ENCODE assay signal across 1 cellular context in the genomic region with DNA sequence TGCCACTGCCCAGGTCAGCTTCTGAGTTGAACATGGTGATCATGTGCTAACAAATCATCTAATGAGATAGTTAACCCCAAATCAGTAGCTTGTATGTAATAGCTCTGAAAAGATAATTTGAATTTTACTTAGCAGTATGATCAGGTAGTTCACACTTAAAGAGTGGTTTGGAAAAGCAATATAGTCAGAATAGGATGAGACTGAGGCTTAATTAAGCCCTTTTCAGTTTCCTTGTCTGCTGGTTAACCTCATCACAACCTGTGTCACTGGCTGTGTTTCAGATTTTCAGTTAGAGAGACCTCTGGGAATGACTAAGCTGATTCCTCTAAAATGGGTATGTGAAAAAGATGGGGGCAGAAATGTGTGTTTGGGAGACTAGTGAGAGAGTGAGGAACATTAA.
TF ChIP-seq lines count a peak whose summit lies in the region.

No MANE protein-coding gene starts in this region.

TF ChIP-seq in GM12878, 131 proteins besides CTCF, POLR2A, EP300 and RAD21 (continued from another document and continues in another):
- TF ChIP-seq, protein P1, sequence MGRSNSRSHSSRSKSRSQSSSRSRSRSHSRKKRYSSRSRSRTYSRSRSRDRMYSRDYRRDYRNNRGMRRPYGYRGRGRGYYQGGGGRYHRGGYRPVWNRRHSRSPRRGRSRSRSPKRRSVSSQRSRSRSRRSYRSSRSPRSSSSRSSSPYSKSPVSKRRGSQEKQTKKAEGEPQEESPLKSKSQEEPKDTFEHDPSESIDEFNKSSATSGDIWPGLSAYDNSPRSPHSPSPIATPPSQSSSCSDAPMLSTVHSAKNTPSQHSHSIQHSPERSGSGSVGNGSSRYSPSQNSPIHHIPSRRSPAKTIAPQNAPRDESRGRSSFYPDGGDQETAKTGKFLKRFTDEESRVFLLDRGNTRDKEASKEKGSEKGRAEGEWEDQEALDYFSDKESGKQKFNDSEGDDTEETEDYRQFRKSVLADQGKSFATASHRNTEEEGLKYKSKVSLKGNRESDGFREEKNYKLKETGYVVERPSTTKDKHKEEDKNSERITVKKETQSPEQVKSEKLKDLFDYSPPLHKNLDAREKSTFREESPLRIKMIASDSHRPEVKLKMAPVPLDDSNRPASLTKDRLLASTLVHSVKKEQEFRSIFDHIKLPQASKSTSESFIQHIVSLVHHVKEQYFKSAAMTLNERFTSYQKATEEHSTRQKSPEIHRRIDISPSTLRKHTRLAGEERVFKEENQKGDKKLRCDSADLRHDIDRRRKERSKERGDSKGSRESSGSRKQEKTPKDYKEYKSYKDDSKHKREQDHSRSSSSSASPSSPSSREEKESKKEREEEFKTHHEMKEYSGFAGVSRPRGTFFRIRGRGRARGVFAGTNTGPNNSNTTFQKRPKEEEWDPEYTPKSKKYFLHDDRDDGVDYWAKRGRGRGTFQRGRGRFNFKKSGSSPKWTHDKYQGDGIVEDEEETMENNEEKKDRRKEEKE (IDR thresholded peaks at IDR 0.05), result no peak
- TF ChIP-seq, protein P2, sequence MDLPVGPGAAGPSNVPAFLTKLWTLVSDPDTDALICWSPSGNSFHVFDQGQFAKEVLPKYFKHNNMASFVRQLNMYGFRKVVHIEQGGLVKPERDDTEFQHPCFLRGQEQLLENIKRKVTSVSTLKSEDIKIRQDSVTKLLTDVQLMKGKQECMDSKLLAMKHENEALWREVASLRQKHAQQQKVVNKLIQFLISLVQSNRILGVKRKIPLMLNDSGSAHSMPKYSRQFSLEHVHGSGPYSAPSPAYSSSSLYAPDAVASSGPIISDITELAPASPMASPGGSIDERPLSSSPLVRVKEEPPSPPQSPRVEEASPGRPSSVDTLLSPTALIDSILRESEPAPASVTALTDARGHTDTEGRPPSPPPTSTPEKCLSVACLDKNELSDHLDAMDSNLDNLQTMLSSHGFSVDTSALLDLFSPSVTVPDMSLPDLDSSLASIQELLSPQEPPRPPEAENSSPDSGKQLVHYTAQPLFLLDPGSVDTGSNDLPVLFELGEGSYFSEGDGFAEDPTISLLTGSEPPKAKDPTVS (IDR thresholded peaks at IDR 0.05; ENCODE audit: low read depth, low read length), result no peak
- TF ChIP-seq CHD4 (IDR thresholded peaks at IDR 0.05) (no peak), NFYA (IDR thresholded peaks at IDR 0.05; ENCODE audit: borderline replicate concordance, low read depth, low read length) (no peak), RUNX3 (IDR thresholded peaks at IDR 0.05; ENCODE audit: low read length) (peak; percentile 98), SUZ12 (IDR thresholded peaks at IDR 0.05; ENCODE audit: unreplicated experiment) (no peak), EED (IDR thresholded peaks at IDR 0.05; ENCODE audit: low read depth) (peak; percentile 92), ZSCAN29 (IDR thresholded peaks at IDR 0.05) (no peak), NRF1 (conservative IDR thresholded peaks at IDR 0.05; ENCODE audit: low read depth, low read length) (no peak), SMAD5 (IDR thresholded peaks at IDR 0.05; ENCODE audit: low read depth) (no peak), BHLHE40 (IDR thresholded peaks at IDR 0.05; ENCODE audit: borderline replicate concordance in 1 of 2, low read depth in 2 of 2, low read length in 1 of 2) (peak; percentile 71 to 80), MTA3 (IDR thresholded peaks at IDR 0.05; ENCODE audit: borderline replicate concordance, low read length) (peak; percentile 90), TARDBP (IDR thresholded peaks at IDR 0.05; ENCODE audit: borderline replicate concordance) (no peak), ATF7 (IDR thresholded peaks at IDR 0.05; ENCODE audit: low read depth) (peak; percentile 77), SREBF1 (IDR thresholded peaks at IDR 0.05; ENCODE audit: low read length) (peak; percentile 50; the same call in 1 of the 2 replicates), HDAC2 (IDR thresholded peaks at IDR 0.05) (no peak), PML (IDR thresholded peaks at IDR 0.05; ENCODE audit: low read length) (peak; percentile 70; the same call in 1 of the 2 replicates), ASH2L (IDR thresholded peaks at IDR 0.05; ENCODE audit: borderline replicate concordance, low read depth) (no peak), YY1 (IDR thresholded peaks at IDR 0.05; ENCODE audit: low read depth, low read length) (no peak), SP1 (IDR thresholded peaks at IDR 0.05; ENCODE audit: low read depth, low read length) (no peak), NFIC (IDR thresholded peaks at IDR 0.05; ENCODE audit: low read depth, low read length) (peak; percentile 97), FOXK2 (IDR thresholded peaks at IDR 0.05) (no peak), ZBED1 (IDR thresholded peaks at IDR 0.05; ENCODE audit: borderline replicate concordance) (peak; percentile 81; the same call in 1 of the 2 replicates)
- TF ChIP-seq, protein P3, sequence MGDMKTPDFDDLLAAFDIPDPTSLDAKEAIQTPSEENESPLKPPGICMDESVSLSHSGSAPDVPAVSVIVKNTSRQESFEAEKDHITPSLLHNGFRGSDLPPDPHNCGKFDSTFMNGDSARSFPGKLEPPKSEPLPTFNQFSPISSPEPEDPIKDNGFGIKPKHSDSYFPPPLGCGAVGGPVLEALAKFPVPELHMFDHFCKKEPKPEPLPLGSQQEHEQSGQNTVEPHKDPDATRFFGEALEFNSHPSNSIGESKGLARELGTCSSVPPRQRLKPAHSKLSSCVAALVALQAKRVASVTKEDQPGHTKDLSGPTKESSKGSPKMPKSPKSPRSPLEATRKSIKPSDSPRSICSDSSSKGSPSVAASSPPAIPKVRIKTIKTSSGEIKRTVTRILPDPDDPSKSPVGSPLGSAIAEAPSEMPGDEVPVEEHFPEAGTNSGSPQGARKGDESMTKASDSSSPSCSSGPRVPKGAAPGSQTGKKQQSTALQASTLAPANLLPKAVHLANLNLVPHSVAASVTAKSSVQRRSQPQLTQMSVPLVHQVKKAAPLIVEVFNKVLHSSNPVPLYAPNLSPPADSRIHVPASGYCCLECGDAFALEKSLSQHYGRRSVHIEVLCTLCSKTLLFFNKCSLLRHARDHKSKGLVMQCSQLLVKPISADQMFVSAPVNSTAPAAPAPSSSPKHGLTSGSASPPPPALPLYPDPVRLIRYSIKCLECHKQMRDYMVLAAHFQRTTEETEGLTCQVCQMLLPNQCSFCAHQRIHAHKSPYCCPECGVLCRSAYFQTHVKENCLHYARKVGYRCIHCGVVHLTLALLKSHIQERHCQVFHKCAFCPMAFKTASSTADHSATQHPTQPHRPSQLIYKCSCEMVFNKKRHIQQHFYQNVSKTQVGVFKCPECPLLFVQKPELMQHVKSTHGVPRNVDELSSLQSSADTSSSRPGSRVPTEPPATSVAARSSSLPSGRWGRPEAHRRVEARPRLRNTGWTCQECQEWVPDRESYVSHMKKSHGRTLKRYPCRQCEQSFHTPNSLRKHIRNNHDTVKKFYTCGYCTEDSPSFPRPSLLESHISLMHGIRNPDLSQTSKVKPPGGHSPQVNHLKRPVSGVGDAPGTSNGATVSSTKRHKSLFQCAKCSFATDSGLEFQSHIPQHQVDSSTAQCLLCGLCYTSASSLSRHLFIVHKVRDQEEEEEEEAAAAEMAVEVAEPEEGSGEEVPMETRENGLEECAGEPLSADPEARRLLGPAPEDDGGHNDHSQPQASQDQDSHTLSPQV (IDR thresholded peaks at IDR 0.05), result no peak
- TF ChIP-seq, protein P4, sequence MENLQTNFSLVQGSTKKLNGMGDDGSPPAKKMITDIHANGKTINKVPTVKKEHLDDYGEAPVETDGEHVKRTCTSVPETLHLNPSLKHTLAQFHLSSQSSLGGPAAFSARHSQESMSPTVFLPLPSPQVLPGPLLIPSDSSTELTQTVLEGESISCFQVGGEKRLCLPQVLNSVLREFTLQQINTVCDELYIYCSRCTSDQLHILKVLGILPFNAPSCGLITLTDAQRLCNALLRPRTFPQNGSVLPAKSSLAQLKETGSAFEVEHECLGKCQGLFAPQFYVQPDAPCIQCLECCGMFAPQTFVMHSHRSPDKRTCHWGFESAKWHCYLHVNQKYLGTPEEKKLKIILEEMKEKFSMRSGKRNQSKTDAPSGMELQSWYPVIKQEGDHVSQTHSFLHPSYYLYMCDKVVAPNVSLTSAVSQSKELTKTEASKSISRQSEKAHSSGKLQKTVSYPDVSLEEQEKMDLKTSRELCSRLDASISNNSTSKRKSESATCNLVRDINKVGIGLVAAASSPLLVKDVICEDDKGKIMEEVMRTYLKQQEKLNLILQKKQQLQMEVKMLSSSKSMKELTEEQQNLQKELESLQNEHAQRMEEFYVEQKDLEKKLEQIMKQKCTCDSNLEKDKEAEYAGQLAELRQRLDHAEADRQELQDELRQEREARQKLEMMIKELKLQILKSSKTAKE (IDR thresholded peaks at IDR 0.05; ENCODE audit: low read depth, poor library complexity, severe bottlenecking), result peak; percentile 100
- TF ChIP-seq, protein P5, sequence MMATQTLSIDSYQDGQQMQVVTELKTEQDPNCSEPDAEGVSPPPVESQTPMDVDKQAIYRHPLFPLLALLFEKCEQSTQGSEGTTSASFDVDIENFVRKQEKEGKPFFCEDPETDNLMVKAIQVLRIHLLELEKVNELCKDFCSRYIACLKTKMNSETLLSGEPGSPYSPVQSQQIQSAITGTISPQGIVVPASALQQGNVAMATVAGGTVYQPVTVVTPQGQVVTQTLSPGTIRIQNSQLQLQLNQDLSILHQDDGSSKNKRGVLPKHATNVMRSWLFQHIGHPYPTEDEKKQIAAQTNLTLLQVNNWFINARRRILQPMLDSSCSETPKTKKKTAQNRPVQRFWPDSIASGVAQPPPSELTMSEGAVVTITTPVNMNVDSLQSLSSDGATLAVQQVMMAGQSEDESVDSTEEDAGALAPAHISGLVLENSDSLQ (IDR thresholded peaks at IDR 0.05), result no peak
- TF ChIP-seq, protein P6, sequence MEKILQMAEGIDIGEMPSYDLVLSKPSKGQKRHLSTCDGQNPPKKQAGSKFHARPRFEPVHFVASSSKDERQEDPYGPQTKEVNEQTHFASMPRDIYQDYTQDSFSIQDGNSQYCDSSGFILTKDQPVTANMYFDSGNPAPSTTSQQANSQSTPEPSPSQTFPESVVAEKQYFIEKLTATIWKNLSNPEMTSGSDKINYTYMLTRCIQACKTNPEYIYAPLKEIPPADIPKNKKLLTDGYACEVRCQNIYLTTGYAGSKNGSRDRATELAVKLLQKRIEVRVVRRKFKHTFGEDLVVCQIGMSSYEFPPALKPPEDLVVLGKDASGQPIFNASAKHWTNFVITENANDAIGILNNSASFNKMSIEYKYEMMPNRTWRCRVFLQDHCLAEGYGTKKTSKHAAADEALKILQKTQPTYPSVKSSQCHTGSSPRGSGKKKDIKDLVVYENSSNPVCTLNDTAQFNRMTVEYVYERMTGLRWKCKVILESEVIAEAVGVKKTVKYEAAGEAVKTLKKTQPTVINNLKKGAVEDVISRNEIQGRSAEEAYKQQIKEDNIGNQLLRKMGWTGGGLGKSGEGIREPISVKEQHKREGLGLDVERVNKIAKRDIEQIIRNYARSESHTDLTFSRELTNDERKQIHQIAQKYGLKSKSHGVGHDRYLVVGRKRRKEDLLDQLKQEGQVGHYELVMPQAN (conservative IDR thresholded peaks at IDR 0.05), result no peak
- TF ChIP-seq, protein P7, sequence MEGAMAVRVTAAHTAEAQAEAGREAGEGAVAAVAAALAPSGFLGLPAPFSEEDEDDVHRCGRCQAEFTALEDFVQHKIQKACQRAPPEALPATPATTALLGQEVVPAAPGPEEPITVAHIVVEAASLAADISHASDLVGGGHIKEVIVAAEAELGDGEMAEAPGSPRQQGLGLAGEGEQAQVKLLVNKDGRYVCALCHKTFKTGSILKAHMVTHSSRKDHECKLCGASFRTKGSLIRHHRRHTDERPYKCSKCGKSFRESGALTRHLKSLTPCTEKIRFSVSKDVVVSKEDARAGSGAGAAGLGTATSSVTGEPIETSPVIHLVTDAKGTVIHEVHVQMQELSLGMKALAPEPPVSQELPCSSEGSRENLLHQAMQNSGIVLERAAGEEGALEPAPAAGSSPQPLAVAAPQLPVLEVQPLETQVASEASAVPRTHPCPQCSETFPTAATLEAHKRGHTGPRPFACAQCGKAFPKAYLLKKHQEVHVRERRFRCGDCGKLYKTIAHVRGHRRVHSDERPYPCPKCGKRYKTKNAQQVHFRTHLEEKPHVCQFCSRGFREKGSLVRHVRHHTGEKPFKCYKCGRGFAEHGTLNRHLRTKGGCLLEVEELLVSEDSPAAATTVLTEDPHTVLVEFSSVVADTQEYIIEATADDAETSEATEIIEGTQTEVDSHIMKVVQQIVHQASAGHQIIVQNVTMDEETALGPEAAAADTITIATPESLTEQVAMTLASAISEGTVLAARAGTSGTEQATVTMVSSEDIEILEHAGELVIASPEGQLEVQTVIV (IDR thresholded peaks at IDR 0.05; ENCODE audit: borderline replicate concordance, partially characterized antibody), result no peak
- TF ChIP-seq, protein P8, sequence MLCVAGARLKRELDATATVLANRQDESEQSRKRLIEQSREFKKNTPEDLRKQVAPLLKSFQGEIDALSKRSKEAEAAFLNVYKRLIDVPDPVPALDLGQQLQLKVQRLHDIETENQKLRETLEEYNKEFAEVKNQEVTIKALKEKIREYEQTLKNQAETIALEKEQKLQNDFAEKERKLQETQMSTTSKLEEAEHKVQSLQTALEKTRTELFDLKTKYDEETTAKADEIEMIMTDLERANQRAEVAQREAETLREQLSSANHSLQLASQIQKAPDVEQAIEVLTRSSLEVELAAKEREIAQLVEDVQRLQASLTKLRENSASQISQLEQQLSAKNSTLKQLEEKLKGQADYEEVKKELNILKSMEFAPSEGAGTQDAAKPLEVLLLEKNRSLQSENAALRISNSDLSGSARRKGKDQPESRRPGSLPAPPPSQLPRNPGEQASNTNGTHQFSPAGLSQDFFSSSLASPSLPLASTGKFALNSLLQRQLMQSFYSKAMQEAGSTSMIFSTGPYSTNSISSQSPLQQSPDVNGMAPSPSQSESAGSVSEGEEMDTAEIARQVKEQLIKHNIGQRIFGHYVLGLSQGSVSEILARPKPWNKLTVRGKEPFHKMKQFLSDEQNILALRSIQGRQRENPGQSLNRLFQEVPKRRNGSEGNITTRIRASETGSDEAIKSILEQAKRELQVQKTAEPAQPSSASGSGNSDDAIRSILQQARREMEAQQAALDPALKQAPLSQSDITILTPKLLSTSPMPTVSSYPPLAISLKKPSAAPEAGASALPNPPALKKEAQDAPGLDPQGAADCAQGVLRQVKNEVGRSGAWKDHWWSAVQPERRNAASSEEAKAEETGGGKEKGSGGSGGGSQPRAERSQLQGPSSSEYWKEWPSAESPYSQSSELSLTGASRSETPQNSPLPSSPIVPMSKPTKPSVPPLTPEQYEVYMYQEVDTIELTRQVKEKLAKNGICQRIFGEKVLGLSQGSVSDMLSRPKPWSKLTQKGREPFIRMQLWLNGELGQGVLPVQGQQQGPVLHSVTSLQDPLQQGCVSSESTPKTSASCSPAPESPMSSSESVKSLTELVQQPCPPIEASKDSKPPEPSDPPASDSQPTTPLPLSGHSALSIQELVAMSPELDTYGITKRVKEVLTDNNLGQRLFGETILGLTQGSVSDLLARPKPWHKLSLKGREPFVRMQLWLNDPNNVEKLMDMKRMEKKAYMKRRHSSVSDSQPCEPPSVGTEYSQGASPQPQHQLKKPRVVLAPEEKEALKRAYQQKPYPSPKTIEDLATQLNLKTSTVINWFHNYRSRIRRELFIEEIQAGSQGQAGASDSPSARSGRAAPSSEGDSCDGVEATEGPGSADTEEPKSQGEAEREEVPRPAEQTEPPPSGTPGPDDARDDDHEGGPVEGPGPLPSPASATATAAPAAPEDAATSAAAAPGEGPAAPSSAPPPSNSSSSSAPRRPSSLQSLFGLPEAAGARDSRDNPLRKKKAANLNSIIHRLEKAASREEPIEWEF (IDR thresholded peaks at IDR 0.05; ENCODE audit: insufficient replicate concordance, low read depth, low read length), result peak; percentile 72
- TF ChIP-seq, protein P9, sequence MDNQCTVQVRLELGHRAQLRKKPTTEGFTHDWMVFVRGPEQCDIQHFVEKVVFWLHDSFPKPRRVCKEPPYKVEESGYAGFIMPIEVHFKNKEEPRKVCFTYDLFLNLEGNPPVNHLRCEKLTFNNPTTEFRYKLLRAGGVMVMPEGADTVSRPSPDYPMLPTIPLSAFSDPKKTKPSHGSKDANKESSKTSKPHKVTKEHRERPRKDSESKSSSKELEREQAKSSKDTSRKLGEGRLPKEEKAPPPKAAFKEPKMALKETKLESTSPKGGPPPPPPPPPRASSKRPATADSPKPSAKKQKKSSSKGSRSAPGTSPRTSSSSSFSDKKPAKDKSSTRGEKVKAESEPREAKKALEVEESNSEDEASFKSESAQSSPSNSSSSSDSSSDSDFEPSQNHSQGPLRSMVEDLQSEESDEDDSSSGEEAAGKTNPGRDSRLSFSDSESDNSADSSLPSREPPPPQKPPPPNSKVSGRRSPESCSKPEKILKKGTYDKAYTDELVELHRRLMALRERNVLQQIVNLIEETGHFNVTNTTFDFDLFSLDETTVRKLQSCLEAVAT (IDR thresholded peaks at IDR 0.05), result no peak
